13 cellular contexts compared by ENCODE assay signal in the genomic region with DNA sequence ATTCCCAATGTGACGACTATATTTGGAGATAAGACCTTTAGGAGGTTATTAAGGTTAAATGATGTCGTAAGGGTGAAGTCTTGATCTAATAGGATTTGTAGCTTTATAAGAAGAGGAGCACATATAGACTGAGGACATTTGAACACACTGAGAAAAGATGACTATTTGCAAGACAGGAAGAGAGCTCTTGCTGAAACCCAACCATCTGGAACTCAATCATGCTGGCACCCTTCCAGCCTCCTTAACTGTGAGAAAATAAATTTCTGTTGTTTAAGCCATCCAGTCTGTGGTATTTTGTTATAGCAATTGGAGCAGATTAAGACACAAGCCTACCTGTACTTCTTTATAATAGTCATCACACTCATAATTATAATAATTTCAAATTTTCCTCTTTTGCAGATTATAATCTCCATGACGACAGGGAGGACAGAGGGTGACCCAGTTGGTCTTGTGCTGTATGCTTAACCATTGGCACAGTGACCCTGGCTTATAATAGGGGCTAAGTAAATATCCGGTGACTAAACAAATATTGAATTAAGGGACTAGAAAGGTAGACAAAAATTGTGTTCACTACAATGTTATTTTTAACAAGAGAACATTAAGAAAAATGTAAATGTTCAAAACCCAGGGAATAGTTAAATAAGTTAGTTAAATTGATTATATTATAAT.
A peak's percentile ranks its signal among the peaks of the same experiment; 100 is the strongest.
DNase-seq lines count a peak whose midpoint lies in the region; ATAC-seq, FAIRE-seq and TF ChIP-seq lines count a peak whose summit lies in the region.
"Had no signal": no experiment of that assay in that cellular context is flagged by ENCODE, and none has a peak within 500 bp of the region (broad histone marks: within the 10 kb centered on the region; RNA-seq: fewer than 3 reads in every experiment).

No MANE protein-coding gene starts in this region.

- CTCF ChIA-PET in activated CD8-positive, alpha-beta T cell treated with anti-CD3 and anti-CD28 coated beads for 36 hours (lab: Charles Lee): no interaction called here

- no peaks in the 10 kb centered on the region for H3K9me3 Mint-ChIP-seq in stimulated activated effector memory CD8-positive, alpha-beta T cell treated with anti-CD3 and anti-CD28 coated beads, Interleukin-12 subunit alpha, Interleukin-12 subunit beta, amount 100 ng/mL, for 72 hours
- peaks cover 3% of the 10 kb centered on the region for H3K9me3 Mint-ChIP-seq in activated CD8-positive, alpha-beta T cell treated with anti-CD3 and anti-CD28 coated beads for 36 hours
- H3K9me3 Mint-ChIP-seq: activated CD4-positive, alpha-beta memory T cell treated with anti-CD3 and anti-CD28 coated beads for 36 hours had no signal

- DNase-seq in HuH-7.5 (ENCODE audit: low spot score) (peak; percentile 23), NCI-H774 (lab: John Stamatoyannopoulos, UW) (peak; percentile 72), fibroblast of peridontal ligament (ENCODE audit: extremely low read depth) (peak; percentile 52), urothelium cell line (ENCODE audit: low spot score) (no peak)
- DNase-seq in stimulated activated effector memory CD8-positive, alpha-beta T cell treated with anti-CD3 and anti-CD28 coated beads, Interleukin-12 subunit alpha, Interleukin-12 subunit beta, amount 100 ng/mL, for 72 hours (ENCODE audit: low spot score in 2 of 2): no peak
- DNase-seq in activated CD8-positive, alpha-beta T cell treated with anti-CD3 and anti-CD28 coated beads for 36 hours: no peak
- DNase-seq: activated CD4-positive, alpha-beta memory T cell treated with anti-CD3 and anti-CD28 coated beads for 36 hours; MV-4-11 had no signal

- FAIRE-seq in urothelium cell line (lab: Jason Lieb, UNC): no peak

- ATAC-seq in stimulated activated effector memory CD8-positive, alpha-beta T cell treated with anti-CD3 and anti-CD28 coated beads, Interleukin-12 subunit alpha, Interleukin-12 subunit beta, amount 100 ng/mL, for 72 hours: no peak
- ATAC-seq in activated CD8-positive, alpha-beta T cell treated with anti-CD3 and anti-CD28 coated beads for 36 hours: no peak
- no peak for ATAC-seq in HG03460 (IDR thresholded peaks at IDR 0.05; ENCODE audit: unreplicated experiment)

- no peak overlapping the region for H3K27ac Mint-ChIP-seq in stimulated activated effector memory CD8-positive, alpha-beta T cell treated with anti-CD3 and anti-CD28 coated beads, Interleukin-12 subunit alpha, Interleukin-12 subunit beta, amount 100 ng/mL, for 72 hours
- H3K27ac Mint-ChIP-seq in activated CD8-positive, alpha-beta T cell treated with anti-CD3 and anti-CD28 coated beads for 36 hours: no peak overlapping the region
- H3K27ac Mint-ChIP-seq: activated CD4-positive, alpha-beta memory T cell treated with anti-CD3 and anti-CD28 coated beads for 36 hours; B cell had no signal

- no peak overlapping the region for H3K4me3 ChIP-seq in BLaER1
- H3K4me3 ChIP-seq: ascending aorta, suprapubic skin had no signal

- H3K9me3 ChIP-seq in BLaER1: peaks cover 12% of the 10 kb centered on the region
- H3K9me3 ChIP-seq: suprapubic skin had no signal

- no peaks in the 10 kb centered on the region for H3K27me3 ChIP-seq in BLaER1
- H3K27me3 ChIP-seq: ascending aorta, suprapubic skin had no signal

- no peak for TF ChIP-seq CTCF in activated CD8-positive, alpha-beta T cell treated with anti-CD3 and anti-CD28 coated beads for 36 hours (IDR thresholded peaks at IDR 0.05)

- no peak overlapping the region for H3K27ac ChIP-seq in BLaER1
- H3K27ac ChIP-seq: ascending aorta, suprapubic skin had no signal

- H3K36me3 ChIP-seq in BLaER1: no peaks in the 10 kb centered on the region
- H3K36me3 ChIP-seq: ascending aorta, suprapubic skin had no signal

- no peak overlapping the region for H3K9ac ChIP-seq in BLaER1

- peak overlapping the region; percentile 55 for H3K4me2 ChIP-seq in BLaER1

- POLR2A ChIA-PET in activated CD8-positive, alpha-beta T cell treated with anti-CD3 and anti-CD28 coated beads for 36 hours (lab: Charles Lee): no interaction called here

- intact Hi-C loops in activated CD8-positive, alpha-beta T cell treated with anti-CD3 and anti-CD28 coated beads for 36 hours (cut with micrococcal nuclease): no loop called here

- peaks cover 3% of the 10 kb centered on the region for H3K27me3 Mint-ChIP-seq in activated CD8-positive, alpha-beta T cell treated with anti-CD3 and anti-CD28 coated beads for 36 hours
- H3K27me3 Mint-ChIP-seq: B cell had no signal

- no peak overlapping the region for H3K4me3 Mint-ChIP-seq in stimulated activated effector memory CD8-positive, alpha-beta T cell treated with anti-CD3 and anti-CD28 coated beads, Interleukin-12 subunit alpha, Interleukin-12 subunit beta, amount 100 ng/mL, for 72 hours
- H3K4me3 Mint-ChIP-seq in activated CD8-positive, alpha-beta T cell treated with anti-CD3 and anti-CD28 coated beads for 36 hours: no peak overlapping the region
- H3K4me3 Mint-ChIP-seq: activated CD4-positive, alpha-beta memory T cell treated with anti-CD3 and anti-CD28 coated beads for 36 hours; B cell had no signal

- no peaks in the 10 kb centered on the region for H4K20me1 ChIP-seq in BLaER1

- no peaks in the 10 kb centered on the region for H3K36me3 Mint-ChIP-seq in stimulated activated effector memory CD8-positive, alpha-beta T cell treated with anti-CD3 and anti-CD28 coated beads, Interleukin-12 subunit alpha, Interleukin-12 subunit beta, amount 100 ng/mL, for 72 hours
- H3K36me3 Mint-ChIP-seq in activated CD8-positive, alpha-beta T cell treated with anti-CD3 and anti-CD28 coated beads for 36 hours (ENCODE audit: low read depth): no peaks in the 10 kb centered on the region
- H3K36me3 Mint-ChIP-seq: activated CD4-positive, alpha-beta memory T cell treated with anti-CD3 and anti-CD28 coated beads for 36 hours had no signal

- peaks cover 27% of the 10 kb centered on the region for H3K4me1 ChIP-seq in BLaER1
- H3K4me1 ChIP-seq: ascending aorta, suprapubic skin had no signal

- H3K4me1 Mint-ChIP-seq in stimulated activated effector memory CD8-positive, alpha-beta T cell treated with anti-CD3 and anti-CD28 coated beads, Interleukin-12 subunit alpha, Interleukin-12 subunit beta, amount 100 ng/mL, for 72 hours: no peaks in the 10 kb centered on the region
- no peaks in the 10 kb centered on the region for H3K4me1 Mint-ChIP-seq in activated CD8-positive, alpha-beta T cell treated with anti-CD3 and anti-CD28 coated beads for 36 hours (ENCODE audit: low read depth)
- H3K4me1 Mint-ChIP-seq: B cell had no signal

Comparison
In these comparisons a context has a peak if more than half of its experiments do, and no peak if none do; other contexts are left out.
1. DNase-seq: peak in HuH-7.5 (single experiment), NCI-H774 (single experiment) and fibroblast of peridontal ligament (single experiment); none in urothelium cell line (single experiment), stimulated activated effector memory CD8-positive, alpha-beta T cell treated with anti-CD3 and anti-CD28 coated beads, Interleukin-12 subunit alpha, Interleukin-12 subunit beta, amount 100 ng/mL, for 72 hours (0 of 2) and activated CD8-positive, alpha-beta T cell treated with anti-CD3 and anti-CD28 coated beads for 36 hours (single experiment).